8 cellular contexts compared by ENCODE assay signal in the genomic region with DNA sequence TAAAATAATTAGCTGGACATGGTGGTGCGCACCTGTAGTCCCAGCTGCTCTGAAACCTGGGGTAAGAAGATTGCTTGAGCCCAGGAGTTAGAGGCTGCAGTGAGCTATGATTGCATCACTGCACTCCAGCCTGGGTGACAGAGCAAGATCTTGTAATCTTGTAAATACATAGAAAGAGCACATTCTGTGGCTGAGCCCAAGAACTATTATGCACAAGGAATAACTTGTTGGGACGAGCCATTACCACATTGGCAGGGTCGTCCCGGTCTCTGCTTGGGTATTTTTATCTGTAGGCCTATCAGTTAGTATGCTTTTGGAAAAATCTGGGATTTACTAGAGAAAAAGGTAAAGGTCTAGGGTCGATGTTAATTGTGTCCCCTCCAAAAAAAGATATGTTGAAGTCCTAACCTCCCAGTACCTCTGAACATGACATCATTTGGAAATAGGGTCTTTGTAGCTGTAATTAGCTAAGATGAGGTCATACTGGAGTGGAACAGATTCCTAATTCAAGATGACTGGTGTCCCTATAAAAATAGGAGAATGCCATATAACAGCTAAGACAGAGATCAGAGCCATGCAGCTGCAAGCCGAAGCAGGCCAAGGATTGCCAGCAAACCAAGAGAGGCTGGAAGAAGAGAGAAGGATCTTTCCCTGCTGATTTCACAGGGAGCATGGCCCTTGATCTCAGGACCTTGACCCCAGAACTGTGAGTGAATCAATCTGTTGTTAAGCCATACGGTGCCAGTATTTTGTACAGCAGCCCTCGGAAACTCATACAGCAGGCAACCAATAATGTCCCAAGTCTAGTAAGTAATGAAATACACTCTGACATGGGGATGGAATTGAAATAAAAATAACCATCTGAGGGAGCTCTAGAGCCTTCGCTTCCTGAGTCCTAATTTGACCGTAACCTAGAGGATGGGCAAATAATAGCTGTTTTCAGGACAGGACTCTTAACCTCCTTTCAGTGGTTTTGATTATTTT. TPM values are rescaled to one million over a fixed set of nuclear protein-coding genes. Genes with fewer than 3 reads are reported as not detected.
DNase-seq lines count a peak whose midpoint lies in the region; ATAC-seq, FAIRE-seq and TF ChIP-seq lines count a peak whose summit lies in the region.
"Had no signal": no experiment of that assay in that cellular context is flagged by ENCODE, and none has a peak within 500 bp of the region (broad histone marks: within the 10 kb centered on the region; RNA-seq: fewer than 3 reads in every experiment).

No MANE protein-coding gene starts in this region.

- no peak for TF ChIP-seq POLR2A in endothelial cell of umbilical vein (IDR thresholded peaks at IDR 0.05; ENCODE audit: low read depth, low read length)
- no peak for TF ChIP-seq POLR2A in ovary (IDR thresholded peaks at IDR 0.05)

- H3K27ac ChIP-seq in endothelial cell of umbilical vein (ENCODE audit: insufficient read depth, low read depth, low read length), result no peak overlapping the region
- H3K27ac ChIP-seq in ovary, result peak overlapping the region in 1 of 2 donors; percentile 2
- no peak overlapping the region for H3K27ac ChIP-seq in colonic mucosa

- no peak for TF ChIP-seq EP300 in ovary (IDR thresholded peaks at IDR 0.05)

- WGBS in ovary, 3 donors, result 47 to 51% (median 48%) methylated on average over 10 of the region's 10 CpGs

- H3K9me1 ChIP-seq in endothelial cell of umbilical vein (replicated peaks; ENCODE audit: control insufficient read depth, extremely low read depth, insufficient read depth, low read length), result no peaks in the 10 kb centered on the region

- H3K4me2 ChIP-seq in endothelial cell of umbilical vein (ENCODE audit: insufficient read depth, low read length), result no peak overlapping the region

- ATAC-seq in GM19324 (IDR thresholded peaks at IDR 0.05; ENCODE audit: low FRiP score, unreplicated experiment) (no peak), HG03439 (IDR thresholded peaks at IDR 0.05; ENCODE audit: unreplicated experiment) (no peak)

- DNase-seq in GM12865 (ENCODE audit: low read depth) (peak; percentile 24), NCI-H1694 treated with DMSO at 0.1 percent for 48 hours (lab: John Stamatoyannopoulos, UW) (peak; percentile 4), endothelial cell of umbilical vein (ENCODE audit: low read depth, low spot score) (peak; percentile 29), ovary (peak; percentile 42 to 64 (median 56)), colonic mucosa (no peak)

- no peaks in the 10 kb centered on the region for H4K20me1 ChIP-seq in endothelial cell of umbilical vein (replicated peaks; ENCODE audit: control insufficient read depth, extremely low read depth, insufficient read depth, low read length)

- CTCF ChIA-PET in endothelial cell of umbilical vein (lab: Charles Lee), result interaction anchor here (0.8 to 3.1 kb wide), 16 partner anchors 12 to 377 kb away, joined by 3 to 14 read pairs (median 4); partner anchors contain the start of gene CLYBL

- no peaks in the 10 kb centered on the region for H3K36me3 ChIP-seq in endothelial cell of umbilical vein (ENCODE audit: control insufficient read depth in 2 of 2, extremely low read depth in 1 of 2, insufficient read depth in 2 of 2, low read length in 2 of 2)
- H3K36me3 ChIP-seq in ovary, result no peaks in the 10 kb centered on the region
- H3K36me3 ChIP-seq in colonic mucosa, result no peaks in the 10 kb centered on the region

- dilution Hi-C loops in endothelial cell of umbilical vein (cut with MboI; ENCODE audit: extremely low pct_ligation_motif_present, low sequenced_read_pairs), result no loop called here

- H3K9me3 ChIP-seq in endothelial cell of umbilical vein (replicated peaks; ENCODE audit: control insufficient read depth, insufficient read depth, low read length), result no peaks in the 10 kb centered on the region
- H3K9me3 ChIP-seq in ovary, result no peaks in the 10 kb centered on the region
- no peaks in the 10 kb centered on the region for H3K9me3 ChIP-seq in colonic mucosa

- H2AFZ ChIP-seq in endothelial cell of umbilical vein (ENCODE audit: low read depth, low read length), result no peak overlapping the region

- no TSS peak for BruUV-seq in endothelial cell of umbilical vein (replicated peaks; lab: Mats Ljungman, UMichigan)

- no peak overlapping the region for H3K4me3 ChIP-seq in GM12865 (ENCODE audit: low read depth, low read length)
- H3K4me3 ChIP-seq in endothelial cell of umbilical vein (replicated peaks in 1 of 3; ENCODE audit: insufficient read depth in 1 of 3, low read depth in 1 of 3, low read length in 3 of 3), result no peak overlapping the region
- H3K4me3 ChIP-seq in ovary, result no peak overlapping the region
- H3K4me3 ChIP-seq in colonic mucosa, result no peak overlapping the region

- H3K79me2 ChIP-seq in endothelial cell of umbilical vein (ENCODE audit: control insufficient read depth, insufficient read depth, low read length), result no peaks in the 10 kb centered on the region

- peaks cover 0 to 6% of the 10 kb centered on the region in 2 experiments for H3K27me3 ChIP-seq in endothelial cell of umbilical vein (ENCODE audit: control insufficient read depth in 2 of 2, insufficient read depth in 2 of 2, low read length in 2 of 2)
- no peaks in the 10 kb centered on the region for H3K27me3 ChIP-seq in ovary
- H3K27me3 ChIP-seq in colonic mucosa, result no peaks in the 10 kb centered on the region

- TF ChIP-seq CTCF in GM12865 (IDR thresholded peaks at IDR 0.05; ENCODE audit: insufficient read depth, low read depth, low read length, missing control alignments) (no peak), endothelial cell of umbilical vein (IDR thresholded peaks at IDR 0.05; ENCODE audit: extremely low read depth in 1 of 2, insufficient read depth in 1 of 2, low read depth in 1 of 2, low read length in 2 of 2) (peak in 1 of 2 donors; percentile 25), ovary (IDR thresholded peaks at IDR 0.05) (peak in 2 of 3 donors; percentile 15 to 16), colonic mucosa (IDR thresholded peaks at IDR 0.05) (no peak)

- peak; percentile 26 for FAIRE-seq in endothelial cell of umbilical vein (lab: Jason Lieb, UNC)
- FAIRE-seq: RCC 7860 had no signal

- intact Hi-C loops in endothelial cell of umbilical vein (cut with micrococcal nuclease) (loop anchor here (2.0 kb wide), 1 partner anchor 37 kb away; no protein-coding TSS in a partner anchor), ovary (cut with DNase I) (no loop called here), colonic mucosa (cut with DNase I) (no loop called here)

- H3K4me1 ChIP-seq in endothelial cell of umbilical vein (ENCODE audit: control insufficient read depth, extremely low read depth, insufficient read depth, low read length), result no peaks in the 10 kb centered on the region
- peaks cover 4% of the 10 kb centered on the region for H3K4me1 ChIP-seq in ovary (ENCODE audit: insufficient read depth)
- no peaks in the 10 kb centered on the region for H3K4me1 ChIP-seq in colonic mucosa

- POLR2A ChIA-PET in endothelial cell of umbilical vein (lab: Charles Lee), result no interaction called here

- no peak overlapping the region for H3K9ac ChIP-seq in endothelial cell of umbilical vein (replicated peaks; ENCODE audit: extremely low read depth, insufficient read depth, low read length)
- no peak overlapping the region for H3K9ac ChIP-seq in colonic mucosa (ENCODE audit: low read depth in 2 of 2, low read length in 2 of 2)

TF ChIP-seq in endothelial cell of umbilical vein, 7 proteins besides CTCF, POLR2A, EP300 and RAD21:
- TF ChIP-seq FOS (IDR thresholded peaks at IDR 0.05; ENCODE audit: borderline replicate concordance, insufficient read depth, low read length), result no peak
- TF ChIP-seq GATA2 (IDR thresholded peaks at IDR 0.05; ENCODE audit: insufficient read depth, insufficient read length, low read depth, low read length), result no peak
- TF ChIP-seq MYC (IDR thresholded peaks at IDR 0.05; ENCODE audit: low read depth, low read length), result no peak
- no peak for TF ChIP-seq EZH2 (IDR thresholded peaks at IDR 0.05; ENCODE audit: borderline replicate concordance, low read depth, low read length, severe bottlenecking)
- no peak for TF ChIP-seq MAX (IDR thresholded peaks at IDR 0.05; ENCODE audit: insufficient read depth, insufficient read length)
- TF ChIP-seq JUN (IDR thresholded peaks at IDR 0.05; ENCODE audit: borderline replicate concordance, insufficient read depth, insufficient read length, low read depth), result no peak
- TF ChIP-seq POLR2AphosphoS5 (IDR thresholded peaks at IDR 0.05; ENCODE audit: insufficient read depth, low read depth, low read length), result no peak

RNA-seq across cellular contexts. Expression of gene CLYBL, which starts 28.3 kb away (rescaled TPM):
- 1.6 and 1.8 TPM in 2 replicates for total RNA-seq in endothelial cell of umbilical vein
- polyA plus RNA-seq in endothelial cell of umbilical vein, result 0.70 and 0.73 TPM in 2 replicates
- 0.65 and 0.89 TPM in 2 replicates for polyA plus RNA-seq in endothelial cell of umbilical vein (2011; cell fraction: cytosol; rRNA removed)
- 1.1 and 1.2 TPM in 2 replicates for polyA plus RNA-seq in endothelial cell of umbilical vein (2011; cell fraction: nucleus; rRNA removed)
- 1.3 and 1.9 TPM in 2 replicates for polyA plus RNA-seq in endothelial cell of umbilical vein (2012)
- polyA minus RNA-seq in endothelial cell of umbilical vein, result 1.5 TPM in 1 of 2 replicates, not detected in the other
- 0.82 TPM for polyA minus RNA-seq in endothelial cell of umbilical vein (2011; cell fraction: cytosol; rRNA and poly(A)+ RNA removed)
- polyA minus RNA-seq in endothelial cell of umbilical vein (2011; cell fraction: nucleus; rRNA and poly(A)+ RNA removed), result 0.10 and 0.38 TPM in 2 replicates
- 1 to 10 TPM; 2.0 to 7.3 (median 5.7) TPM for total RNA-seq in ovary
- polyA plus RNA-seq in ovary, result 10 to 100 TPM in 1 of 2 donors, 1 to 10 TPM in 1; 1.9 to 18.7 TPM
- total RNA-seq in colonic mucosa, result 10 to 100 TPM; 12.9 to 34.7 TPM

Comparison
In these comparisons a context has a peak if more than half of its experiments do, and no peak if none do; other contexts are left out.
1. CTCF ChIP-seq: peak in ovary (2 of 3); none in GM12865 (single experiment) and colonic mucosa (single experiment).